20 cellular contexts compared by ENCODE assay signal in genomic region chr19:5287066-5287465, GRCh38. TPM values are rescaled to one million over a fixed set of nuclear protein-coding genes. Genes with fewer than 3 reads are reported as not detected.
DNase-seq lines count a peak whose midpoint lies in the region; ATAC-seq and TF ChIP-seq lines count a peak whose summit lies in the region.
"Had no signal": no experiment of that assay in that cellular context is flagged by ENCODE, and none has a peak within 500 bp of the region (broad histone marks: within the 10 kb centered on the region; RNA-seq: fewer than 3 reads in every experiment).

No MANE protein-coding gene starts in this region.

- H3K79me2 ChIP-seq in Karpas-422 (ENCODE audit: low read length) = peaks cover 29% of the 10 kb centered on the region

- H3K36me3 ChIP-seq in Karpas-422 (ENCODE audit: insufficient read depth, low read length) (no peaks in the 10 kb centered on the region), spleen (peaks cover 0 to 13% (median 0%) of the 10 kb centered on the region in 6 donors)
- H3K36me3 ChIP-seq: breast epithelium had no signal

- H3K9me3 ChIP-seq in Karpas-422 (ENCODE audit: low read length) = no peaks in the 10 kb centered on the region
- H3K9me3 ChIP-seq in spleen = peaks cover 0 to 9% (median 0%) of the 10 kb centered on the region in 8 donors
- H3K9me3 ChIP-seq: BE2C, breast epithelium, psoas muscle had no signal

- no peak overlapping the region for H2AFZ ChIP-seq in Karpas-422 (ENCODE audit: low read length)

- no peak overlapping the region for H3K4me3 Mint-ChIP-seq in brain
- H3K4me3 Mint-ChIP-seq in stimulated activated naive B cell treated with anti-CD40 and anti-IgM and Interleukin-4, amounts not matched to agents 10 μg/mL and 1 μg/mL and 100 μg/mL, for 72 hours = peak overlapping the region in 1 of 2 donors; percentile 29
- H3K4me3 Mint-ChIP-seq: T-helper 1 cell treated with Interleukin-12 subunit alpha and Interleukin-12 subunit beta and Interleukin-4 antibody, amounts not matched to agents 30 μg/mL and 1 μg/mL, for 36 hours had no signal

- H3K4me2 ChIP-seq in Karpas-422 (ENCODE audit: low read depth, low read length, poor library complexity, severe bottlenecking) = peak overlapping the region; percentile 12

- H3K36me3 Mint-ChIP-seq in brain = peaks cover 42% of the 10 kb centered on the region
- no peaks in the 10 kb centered on the region for H3K36me3 Mint-ChIP-seq in stimulated activated naive B cell treated with anti-CD40 and anti-IgM and Interleukin-4, amounts not matched to agents 10 μg/mL and 1 μg/mL and 100 μg/mL, for 72 hours

- DNase-seq in GDM1 (lab: John Stamatoyannopoulos, UW) (peak; percentile 33), Karpas-422 (peak; percentile 40), spleen (no peak), GM19238 (ENCODE audit: insufficient read length, low spot score) (no peak), mesenteric fat pad (ENCODE audit: low spot score) (no peak)
- DNase-seq in stimulated activated naive B cell treated with anti-CD40 and anti-IgM and Interleukin-4, amounts not matched to agents 10 μg/mL and 1 μg/mL and 100 μg/mL, for 72 hours = no peak
- DNase-seq in stimulated activated CD4-positive, alpha-beta T cell treated with anti-CD3 and anti-CD28 coated beads, Interleukin-1b, Interleukin-23, amount 100 ng/mL, for 48 hours = no peak
- DNase-seq: activated CD4-positive, alpha-beta T cell treated with anti-CD3 and anti-CD28 coated beads for 1 hour; activated naive CD4-positive, alpha-beta T cell treated with anti-CD3 and anti-CD28 coated beads, Interleukin-2, amount 50 U/mL, for 16 hours; BE2C; effector CD8-positive, alpha-beta T cell; H7; NCI-H1092; NCI-H2107; NCI-H748 treated with DMSO at 0.1 percent for 48 hours; psoas muscle had no signal

- H3K9me3 Mint-ChIP-seq in brain = no peaks in the 10 kb centered on the region
- H3K9me3 Mint-ChIP-seq in stimulated activated naive B cell treated with anti-CD40 and anti-IgM and Interleukin-4, amounts not matched to agents 10 μg/mL and 1 μg/mL and 100 μg/mL, for 72 hours = peaks cover 5 to 10% of the 10 kb centered on the region in 2 donors
- H3K9me3 Mint-ChIP-seq: T-helper 1 cell treated with Interleukin-12 subunit alpha and Interleukin-12 subunit beta and Interleukin-4 antibody, amounts not matched to agents 30 μg/mL and 1 μg/mL, for 36 hours had no signal

- no peaks in the 10 kb centered on the region for H3K27me3 Mint-ChIP-seq in brain
- H3K27me3 Mint-ChIP-seq in stimulated activated naive B cell treated with anti-CD40 and anti-IgM and Interleukin-4, amounts not matched to agents 10 μg/mL and 1 μg/mL and 100 μg/mL, for 72 hours = peaks cover 43 to 68% of the 10 kb centered on the region in 2 donors

- intact Hi-C loops in spleen (cut with DNase I; ENCODE audit: low total_unique reads) = no loop called here

- no peak for TF ChIP-seq POLR2A in spleen (IDR thresholded peaks at IDR 0.05)

- H3K27ac Mint-ChIP-seq in brain = peak overlapping the region in 4 of 5 experiments; percentile 10 to 92 (median 64)
- peak overlapping the region; percentile 73 for H3K27ac Mint-ChIP-seq in stimulated activated naive B cell treated with anti-CD40 and anti-IgM and Interleukin-4, amounts not matched to agents 10 μg/mL and 1 μg/mL and 100 μg/mL, for 72 hours
- H3K27ac Mint-ChIP-seq: T-helper 1 cell treated with Interleukin-12 subunit alpha and Interleukin-12 subunit beta and Interleukin-4 antibody, amounts not matched to agents 30 μg/mL and 1 μg/mL, for 36 hours had no signal

- WGBS in spleen, 5 donors = 38 to 60% (median 57%) methylated on average over 5 of the region's 5 CpGs

- peaks cover 19% of the 10 kb centered on the region for H4K20me1 ChIP-seq in Karpas-422 (ENCODE audit: insufficient read depth, low read depth, low read length)

- H3K4me3 ChIP-seq in Karpas-422 (ENCODE audit: low read length) (no peak overlapping the region), spleen (no peak overlapping the region)
- H3K4me3 ChIP-seq: breast epithelium, psoas muscle had no signal

- TF ChIP-seq CTCF in brain (conservative IDR thresholded peaks at IDR 0.05) (no peak), spleen (IDR thresholded peaks at IDR 0.05 in 8 of 11, conservative IDR thresholded peaks at IDR 0.05 in 3 of 11) (no peak)

- H3K27me3 ChIP-seq in Karpas-422 (ENCODE audit: low read length) (no peaks in the 10 kb centered on the region), spleen (replicated peaks in 1 of 7) (peaks cover 0 to 40% (median 17%) of the 10 kb centered on the region in 7 donors)
- H3K27me3 ChIP-seq: BE2C, breast epithelium had no signal

- peak in 1 of 2 donors; percentile 35 for ATAC-seq in stimulated activated naive B cell treated with anti-CD40 and anti-IgM and Interleukin-4, amounts not matched to agents 10 μg/mL and 1 μg/mL and 100 μg/mL, for 72 hours (replicated peaks)

- H3K27ac ChIP-seq in Karpas-422 (ENCODE audit: low read length) (peak overlapping the region; percentile 69), spleen (peak overlapping the region in 1 of 8 donors; percentile 17)
- H3K27ac ChIP-seq: psoas muscle, RWPE1 had no signal

- peaks cover 47% of the 10 kb centered on the region for H3K4me1 Mint-ChIP-seq in brain
- peaks cover 17 to 23% of the 10 kb centered on the region in 2 donors for H3K4me1 Mint-ChIP-seq in stimulated activated naive B cell treated with anti-CD40 and anti-IgM and Interleukin-4, amounts not matched to agents 10 μg/mL and 1 μg/mL and 100 μg/mL, for 72 hours

- no peaks in the 10 kb centered on the region for H3K9me2 ChIP-seq in Karpas-422 (replicated peaks; ENCODE audit: insufficient read depth, low read length)

- H3K4me1 ChIP-seq in Karpas-422 (ENCODE audit: low read length) (peaks cover 32% of the 10 kb centered on the region), spleen (peaks cover 0 to 53% (median 24%) of the 10 kb centered on the region in 6 donors)
- H3K4me1 ChIP-seq: BE2C, breast epithelium had no signal

- H3K9ac ChIP-seq in Karpas-422 (ENCODE audit: low read length) = peak overlapping the region; percentile 39; the same call in 1 of the 2 replicates

RNA-seq across cellular contexts. Expression of gene PTPRS, which starts 53.5 kb away (rescaled TPM):
- 36.6 and 98.0 TPM in 2 replicates for total RNA-seq in Karpas-422 (2014; rRNA removed; shearing (Covaris generic); ENCODE audit: low replicate concordance)
- polyA plus RNA-seq in brain (ENCODE audit: insufficient read depth, low read depth, low replicate concordance) (52.5 TPM), spleen (1 to 10 TPM; 1.2 to 4.8 (median 1.9) TPM)
- total RNA-seq in spleen (10 to 100 TPM; 33.4 to 77.9 (median 47.1) TPM), mesenteric fat pad (417 TPM)

Comparison
In these comparisons a context has a peak if more than half of its experiments do, and no peak if none do; other contexts are left out.
1. DNase-seq: peak in GDM1 (single experiment) and Karpas-422 (single experiment); none in stimulated activated naive B cell treated with anti-CD40 and anti-IgM and Interleukin-4, amounts not matched to agents 10 μg/mL and 1 μg/mL and 100 μg/mL, for 72 hours (single experiment), spleen (single experiment), GM19238 (single experiment), mesenteric fat pad (single experiment) and stimulated activated CD4-positive, alpha-beta T cell treated with anti-CD3 and anti-CD28 coated beads, Interleukin-1b, Interleukin-23, amount 100 ng/mL, for 48 hours (single experiment).